In the genomic region with DNA sequence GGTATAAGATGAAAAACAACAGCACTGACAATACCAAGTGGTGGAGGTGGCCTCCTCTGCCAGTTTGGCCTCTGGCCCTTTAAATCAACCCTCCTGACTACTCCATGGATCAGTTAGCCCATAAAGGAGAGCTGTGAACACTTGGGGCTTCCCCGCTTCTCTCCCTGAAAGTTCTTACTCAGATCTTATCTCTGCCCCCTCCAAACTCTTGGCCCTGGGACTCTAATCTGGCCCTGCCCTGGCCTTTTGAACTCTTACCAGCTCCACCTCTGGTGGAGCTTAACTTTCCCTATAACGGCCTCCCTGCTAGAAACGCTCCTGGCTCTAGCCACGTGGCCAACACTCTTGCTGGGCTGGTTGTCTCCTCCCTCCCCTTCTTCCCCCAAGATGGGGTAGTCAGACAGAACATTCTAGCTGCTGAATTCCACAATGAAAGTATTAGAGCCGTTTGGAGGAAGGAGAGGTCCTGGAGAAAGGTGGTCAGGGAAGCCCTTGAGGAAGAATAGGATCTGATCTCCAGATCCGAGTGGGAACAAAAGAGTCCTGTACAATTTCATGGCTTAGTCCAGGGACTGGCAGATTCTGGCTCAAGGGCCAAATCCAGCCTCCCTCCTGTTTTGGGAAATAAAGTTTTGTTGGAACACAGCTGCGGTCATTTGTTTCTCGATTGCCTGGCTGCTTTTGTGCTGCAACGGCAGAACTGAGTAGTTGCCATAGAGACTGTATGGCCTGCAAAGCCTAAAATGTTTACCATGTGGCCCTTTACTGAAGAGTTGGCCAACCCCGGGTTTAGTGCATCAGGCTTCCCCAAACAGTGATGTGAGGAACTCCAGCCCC, we compare ENCODE assay signal across 1 cellular context.
TF ChIP-seq lines count a peak whose summit lies in the region.

No MANE protein-coding gene starts in this region.

TF ChIP-seq in K562, 482 proteins besides CTCF, POLR2A, EP300 and RAD21 (continued from another document and continues in another):
- TF ChIP-seq, protein P1, sequence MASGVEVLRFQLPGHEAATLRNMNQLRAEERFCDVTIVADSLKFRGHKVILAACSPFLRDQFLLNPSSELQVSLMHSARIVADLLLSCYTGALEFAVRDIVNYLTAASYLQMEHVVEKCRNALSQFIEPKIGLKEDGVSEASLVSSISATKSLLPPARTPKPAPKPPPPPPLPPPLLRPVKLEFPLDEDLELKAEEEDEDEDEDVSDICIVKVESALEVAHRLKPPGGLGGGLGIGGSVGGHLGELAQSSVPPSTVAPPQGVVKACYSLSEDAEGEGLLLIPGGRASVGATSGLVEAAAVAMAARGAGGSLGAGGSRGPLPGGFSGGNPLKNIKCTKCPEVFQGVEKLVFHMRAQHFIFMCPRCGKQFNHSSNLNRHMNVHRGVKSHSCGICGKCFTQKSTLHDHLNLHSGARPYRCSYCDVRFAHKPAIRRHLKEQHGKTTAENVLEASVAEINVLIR (CRISPR knock-in tag; IDR thresholded peaks at IDR 0.05): no peak
- no peak for TF ChIP-seq SAFB (IDR thresholded peaks at IDR 0.05; ENCODE audit: borderline replicate concordance, low read depth, low read length)
- TF ChIP-seq, protein P2, sequence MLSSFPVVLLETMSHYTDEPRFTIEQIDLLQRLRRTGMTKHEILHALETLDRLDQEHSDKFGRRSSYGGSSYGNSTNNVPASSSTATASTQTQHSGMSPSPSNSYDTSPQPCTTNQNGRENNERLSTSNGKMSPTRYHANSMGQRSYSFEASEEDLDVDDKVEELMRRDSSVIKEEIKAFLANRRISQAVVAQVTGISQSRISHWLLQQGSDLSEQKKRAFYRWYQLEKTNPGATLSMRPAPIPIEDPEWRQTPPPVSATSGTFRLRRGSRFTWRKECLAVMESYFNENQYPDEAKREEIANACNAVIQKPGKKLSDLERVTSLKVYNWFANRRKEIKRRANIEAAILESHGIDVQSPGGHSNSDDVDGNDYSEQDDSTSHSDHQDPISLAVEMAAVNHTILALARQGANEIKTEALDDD (IDR thresholded peaks at IDR 0.05): 0 out of 2 replicates have a peak, but pooled peaks have one; percentile 27
- TF ChIP-seq, protein P3, sequence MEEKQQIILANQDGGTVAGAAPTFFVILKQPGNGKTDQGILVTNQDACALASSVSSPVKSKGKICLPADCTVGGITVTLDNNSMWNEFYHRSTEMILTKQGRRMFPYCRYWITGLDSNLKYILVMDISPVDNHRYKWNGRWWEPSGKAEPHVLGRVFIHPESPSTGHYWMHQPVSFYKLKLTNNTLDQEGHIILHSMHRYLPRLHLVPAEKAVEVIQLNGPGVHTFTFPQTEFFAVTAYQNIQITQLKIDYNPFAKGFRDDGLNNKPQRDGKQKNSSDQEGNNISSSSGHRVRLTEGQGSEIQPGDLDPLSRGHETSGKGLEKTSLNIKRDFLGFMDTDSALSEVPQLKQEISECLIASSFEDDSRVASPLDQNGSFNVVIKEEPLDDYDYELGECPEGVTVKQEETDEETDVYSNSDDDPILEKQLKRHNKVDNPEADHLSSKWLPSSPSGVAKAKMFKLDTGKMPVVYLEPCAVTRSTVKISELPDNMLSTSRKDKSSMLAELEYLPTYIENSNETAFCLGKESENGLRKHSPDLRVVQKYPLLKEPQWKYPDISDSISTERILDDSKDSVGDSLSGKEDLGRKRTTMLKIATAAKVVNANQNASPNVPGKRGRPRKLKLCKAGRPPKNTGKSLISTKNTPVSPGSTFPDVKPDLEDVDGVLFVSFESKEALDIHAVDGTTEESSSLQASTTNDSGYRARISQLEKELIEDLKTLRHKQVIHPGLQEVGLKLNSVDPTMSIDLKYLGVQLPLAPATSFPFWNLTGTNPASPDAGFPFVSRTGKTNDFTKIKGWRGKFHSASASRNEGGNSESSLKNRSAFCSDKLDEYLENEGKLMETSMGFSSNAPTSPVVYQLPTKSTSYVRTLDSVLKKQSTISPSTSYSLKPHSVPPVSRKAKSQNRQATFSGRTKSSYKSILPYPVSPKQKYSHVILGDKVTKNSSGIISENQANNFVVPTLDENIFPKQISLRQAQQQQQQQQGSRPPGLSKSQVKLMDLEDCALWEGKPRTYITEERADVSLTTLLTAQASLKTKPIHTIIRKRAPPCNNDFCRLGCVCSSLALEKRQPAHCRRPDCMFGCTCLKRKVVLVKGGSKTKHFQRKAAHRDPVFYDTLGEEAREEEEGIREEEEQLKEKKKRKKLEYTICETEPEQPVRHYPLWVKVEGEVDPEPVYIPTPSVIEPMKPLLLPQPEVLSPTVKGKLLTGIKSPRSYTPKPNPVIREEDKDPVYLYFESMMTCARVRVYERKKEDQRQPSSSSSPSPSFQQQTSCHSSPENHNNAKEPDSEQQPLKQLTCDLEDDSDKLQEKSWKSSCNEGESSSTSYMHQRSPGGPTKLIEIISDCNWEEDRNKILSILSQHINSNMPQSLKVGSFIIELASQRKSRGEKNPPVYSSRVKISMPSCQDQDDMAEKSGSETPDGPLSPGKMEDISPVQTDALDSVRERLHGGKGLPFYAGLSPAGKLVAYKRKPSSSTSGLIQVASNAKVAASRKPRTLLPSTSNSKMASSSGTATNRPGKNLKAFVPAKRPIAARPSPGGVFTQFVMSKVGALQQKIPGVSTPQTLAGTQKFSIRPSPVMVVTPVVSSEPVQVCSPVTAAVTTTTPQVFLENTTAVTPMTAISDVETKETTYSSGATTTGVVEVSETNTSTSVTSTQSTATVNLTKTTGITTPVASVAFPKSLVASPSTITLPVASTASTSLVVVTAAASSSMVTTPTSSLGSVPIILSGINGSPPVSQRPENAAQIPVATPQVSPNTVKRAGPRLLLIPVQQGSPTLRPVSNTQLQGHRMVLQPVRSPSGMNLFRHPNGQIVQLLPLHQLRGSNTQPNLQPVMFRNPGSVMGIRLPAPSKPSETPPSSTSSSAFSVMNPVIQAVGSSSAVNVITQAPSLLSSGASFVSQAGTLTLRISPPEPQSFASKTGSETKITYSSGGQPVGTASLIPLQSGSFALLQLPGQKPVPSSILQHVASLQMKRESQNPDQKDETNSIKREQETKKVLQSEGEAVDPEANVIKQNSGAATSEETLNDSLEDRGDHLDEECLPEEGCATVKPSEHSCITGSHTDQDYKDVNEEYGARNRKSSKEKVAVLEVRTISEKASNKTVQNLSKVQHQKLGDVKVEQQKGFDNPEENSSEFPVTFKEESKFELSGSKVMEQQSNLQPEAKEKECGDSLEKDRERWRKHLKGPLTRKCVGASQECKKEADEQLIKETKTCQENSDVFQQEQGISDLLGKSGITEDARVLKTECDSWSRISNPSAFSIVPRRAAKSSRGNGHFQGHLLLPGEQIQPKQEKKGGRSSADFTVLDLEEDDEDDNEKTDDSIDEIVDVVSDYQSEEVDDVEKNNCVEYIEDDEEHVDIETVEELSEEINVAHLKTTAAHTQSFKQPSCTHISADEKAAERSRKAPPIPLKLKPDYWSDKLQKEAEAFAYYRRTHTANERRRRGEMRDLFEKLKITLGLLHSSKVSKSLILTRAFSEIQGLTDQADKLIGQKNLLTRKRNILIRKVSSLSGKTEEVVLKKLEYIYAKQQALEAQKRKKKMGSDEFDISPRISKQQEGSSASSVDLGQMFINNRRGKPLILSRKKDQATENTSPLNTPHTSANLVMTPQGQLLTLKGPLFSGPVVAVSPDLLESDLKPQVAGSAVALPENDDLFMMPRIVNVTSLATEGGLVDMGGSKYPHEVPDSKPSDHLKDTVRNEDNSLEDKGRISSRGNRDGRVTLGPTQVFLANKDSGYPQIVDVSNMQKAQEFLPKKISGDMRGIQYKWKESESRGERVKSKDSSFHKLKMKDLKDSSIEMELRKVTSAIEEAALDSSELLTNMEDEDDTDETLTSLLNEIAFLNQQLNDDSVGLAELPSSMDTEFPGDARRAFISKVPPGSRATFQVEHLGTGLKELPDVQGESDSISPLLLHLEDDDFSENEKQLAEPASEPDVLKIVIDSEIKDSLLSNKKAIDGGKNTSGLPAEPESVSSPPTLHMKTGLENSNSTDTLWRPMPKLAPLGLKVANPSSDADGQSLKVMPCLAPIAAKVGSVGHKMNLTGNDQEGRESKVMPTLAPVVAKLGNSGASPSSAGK (IDR thresholded peaks at IDR 0.05): peak; percentile 90
- no peak for TF ChIP-seq NR2C2 (CRISPR knock-in tag; IDR thresholded peaks at IDR 0.05)
- peak; percentile 85 for TF ChIP-seq NR2C2 (tag; IDR thresholded peaks at IDR 0.05)
- no peak for TF ChIP-seq ADNP (tag; IDR thresholded peaks at IDR 0.05)
- TF ChIP-seq HDAC8 (tag; IDR thresholded peaks at IDR 0.05): no peak
- TF ChIP-seq MAFF (IDR thresholded peaks at IDR 0.05; ENCODE audit: low read length): no peak
- TF ChIP-seq EP400 (IDR thresholded peaks at IDR 0.05): peak; percentile 49; the same call in 1 of the 2 replicates
- TF ChIP-seq RCOR1 (IDR thresholded peaks at IDR 0.05; ENCODE audit: borderline replicate concordance in 1 of 2, low read depth in 2 of 2, low read length in 2 of 2): peak in 1 of 2 experiments; percentile 88; a peak in 2 of 4 replicates
- TF ChIP-seq NEUROD1 (IDR thresholded peaks at IDR 0.05; ENCODE audit: borderline replicate concordance, low read depth, low read length, partially characterized antibody): no peak
- TF ChIP-seq, protein P4, sequence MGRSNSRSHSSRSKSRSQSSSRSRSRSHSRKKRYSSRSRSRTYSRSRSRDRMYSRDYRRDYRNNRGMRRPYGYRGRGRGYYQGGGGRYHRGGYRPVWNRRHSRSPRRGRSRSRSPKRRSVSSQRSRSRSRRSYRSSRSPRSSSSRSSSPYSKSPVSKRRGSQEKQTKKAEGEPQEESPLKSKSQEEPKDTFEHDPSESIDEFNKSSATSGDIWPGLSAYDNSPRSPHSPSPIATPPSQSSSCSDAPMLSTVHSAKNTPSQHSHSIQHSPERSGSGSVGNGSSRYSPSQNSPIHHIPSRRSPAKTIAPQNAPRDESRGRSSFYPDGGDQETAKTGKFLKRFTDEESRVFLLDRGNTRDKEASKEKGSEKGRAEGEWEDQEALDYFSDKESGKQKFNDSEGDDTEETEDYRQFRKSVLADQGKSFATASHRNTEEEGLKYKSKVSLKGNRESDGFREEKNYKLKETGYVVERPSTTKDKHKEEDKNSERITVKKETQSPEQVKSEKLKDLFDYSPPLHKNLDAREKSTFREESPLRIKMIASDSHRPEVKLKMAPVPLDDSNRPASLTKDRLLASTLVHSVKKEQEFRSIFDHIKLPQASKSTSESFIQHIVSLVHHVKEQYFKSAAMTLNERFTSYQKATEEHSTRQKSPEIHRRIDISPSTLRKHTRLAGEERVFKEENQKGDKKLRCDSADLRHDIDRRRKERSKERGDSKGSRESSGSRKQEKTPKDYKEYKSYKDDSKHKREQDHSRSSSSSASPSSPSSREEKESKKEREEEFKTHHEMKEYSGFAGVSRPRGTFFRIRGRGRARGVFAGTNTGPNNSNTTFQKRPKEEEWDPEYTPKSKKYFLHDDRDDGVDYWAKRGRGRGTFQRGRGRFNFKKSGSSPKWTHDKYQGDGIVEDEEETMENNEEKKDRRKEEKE (IDR thresholded peaks at IDR 0.05; ENCODE audit: borderline replicate concordance in 1 of 2, control insufficient read depth in 1 of 2, low read depth in 2 of 2, low read length in 1 of 2): no peak
- TF ChIP-seq SAFB2 (IDR thresholded peaks at IDR 0.05; ENCODE audit: borderline replicate concordance, low read depth, low read length, severe bottlenecking): no peak
- TF ChIP-seq SIN3B (IDR thresholded peaks at IDR 0.05; ENCODE audit: low read depth): no peak
- TF ChIP-seq RFX1 (IDR thresholded peaks at IDR 0.05): peak; percentile 54; the same call in 1 of the 2 replicates
- TF ChIP-seq TBP (optimal IDR thresholded peaks at IDR 0.05; ENCODE audit: low read depth, low read length): no peak
- TF ChIP-seq, protein P5, sequence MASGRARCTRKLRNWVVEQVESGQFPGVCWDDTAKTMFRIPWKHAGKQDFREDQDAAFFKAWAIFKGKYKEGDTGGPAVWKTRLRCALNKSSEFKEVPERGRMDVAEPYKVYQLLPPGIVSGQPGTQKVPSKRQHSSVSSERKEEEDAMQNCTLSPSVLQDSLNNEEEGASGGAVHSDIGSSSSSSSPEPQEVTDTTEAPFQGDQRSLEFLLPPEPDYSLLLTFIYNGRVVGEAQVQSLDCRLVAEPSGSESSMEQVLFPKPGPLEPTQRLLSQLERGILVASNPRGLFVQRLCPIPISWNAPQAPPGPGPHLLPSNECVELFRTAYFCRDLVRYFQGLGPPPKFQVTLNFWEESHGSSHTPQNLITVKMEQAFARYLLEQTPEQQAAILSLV (tag; IDR thresholded peaks at IDR 0.05): no peak
- no peak for TF ChIP-seq CTBP1 (IDR thresholded peaks at IDR 0.05; ENCODE audit: borderline replicate concordance)
- TF ChIP-seq, protein P6, sequence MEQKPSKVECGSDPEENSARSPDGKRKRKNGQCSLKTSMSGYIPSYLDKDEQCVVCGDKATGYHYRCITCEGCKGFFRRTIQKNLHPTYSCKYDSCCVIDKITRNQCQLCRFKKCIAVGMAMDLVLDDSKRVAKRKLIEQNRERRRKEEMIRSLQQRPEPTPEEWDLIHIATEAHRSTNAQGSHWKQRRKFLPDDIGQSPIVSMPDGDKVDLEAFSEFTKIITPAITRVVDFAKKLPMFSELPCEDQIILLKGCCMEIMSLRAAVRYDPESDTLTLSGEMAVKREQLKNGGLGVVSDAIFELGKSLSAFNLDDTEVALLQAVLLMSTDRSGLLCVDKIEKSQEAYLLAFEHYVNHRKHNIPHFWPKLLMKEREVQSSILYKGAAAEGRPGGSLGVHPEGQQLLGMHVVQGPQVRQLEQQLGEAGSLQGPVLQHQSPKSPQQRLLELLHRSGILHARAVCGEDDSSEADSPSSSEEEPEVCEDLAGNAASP (IDR thresholded peaks at IDR 0.05): no peak
- TF ChIP-seq MXI1 (IDR thresholded peaks at IDR 0.05; ENCODE audit: low read depth, low read length): no peak
- TF ChIP-seq, protein P7, sequence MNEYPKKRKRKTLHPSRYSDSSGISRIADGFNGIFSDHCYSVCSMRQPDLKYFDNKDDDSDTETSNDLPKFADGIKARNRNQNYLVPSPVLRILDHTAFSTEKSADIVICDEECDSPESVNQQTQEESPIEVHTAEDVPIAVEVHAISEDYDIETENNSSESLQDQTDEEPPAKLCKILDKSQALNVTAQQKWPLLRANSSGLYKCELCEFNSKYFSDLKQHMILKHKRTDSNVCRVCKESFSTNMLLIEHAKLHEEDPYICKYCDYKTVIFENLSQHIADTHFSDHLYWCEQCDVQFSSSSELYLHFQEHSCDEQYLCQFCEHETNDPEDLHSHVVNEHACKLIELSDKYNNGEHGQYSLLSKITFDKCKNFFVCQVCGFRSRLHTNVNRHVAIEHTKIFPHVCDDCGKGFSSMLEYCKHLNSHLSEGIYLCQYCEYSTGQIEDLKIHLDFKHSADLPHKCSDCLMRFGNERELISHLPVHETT (CRISPR knock-in tag; conservative IDR thresholded peaks at IDR 0.05 in 1 of 2, IDR thresholded peaks at IDR 0.05 in 1 of 2): peak in 1 of 2 experiments; percentile 69; a peak in 2 of 4 replicates
- TF ChIP-seq ZFX (CRISPR knock-in tag; IDR thresholded peaks at IDR 0.05): no peak
- no peak; the same call in 1 of the 2 replicates for TF ChIP-seq DMBX1 (CRISPR knock-in tag; IDR thresholded peaks at IDR 0.05; ENCODE audit: borderline replicate concordance)
- TF ChIP-seq, protein P8, sequence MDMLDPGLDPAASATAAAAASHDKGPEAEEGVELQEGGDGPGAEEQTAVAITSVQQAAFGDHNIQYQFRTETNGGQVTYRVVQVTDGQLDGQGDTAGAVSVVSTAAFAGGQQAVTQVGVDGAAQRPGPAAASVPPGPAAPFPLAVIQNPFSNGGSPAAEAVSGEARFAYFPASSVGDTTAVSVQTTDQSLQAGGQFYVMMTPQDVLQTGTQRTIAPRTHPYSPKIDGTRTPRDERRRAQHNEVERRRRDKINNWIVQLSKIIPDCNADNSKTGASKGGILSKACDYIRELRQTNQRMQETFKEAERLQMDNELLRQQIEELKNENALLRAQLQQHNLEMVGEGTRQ (CRISPR knock-in tag; IDR thresholded peaks at IDR 0.05): peak; percentile 73
- no peak for TF ChIP-seq EZH2 (IDR thresholded peaks at IDR 0.05; ENCODE audit: borderline replicate concordance, low read depth, low read length)
- no peak for TF ChIP-seq SNRNP70 (optimal IDR thresholded peaks at IDR 0.05; ENCODE audit: low read depth, low read length)
- TF ChIP-seq, protein P9, sequence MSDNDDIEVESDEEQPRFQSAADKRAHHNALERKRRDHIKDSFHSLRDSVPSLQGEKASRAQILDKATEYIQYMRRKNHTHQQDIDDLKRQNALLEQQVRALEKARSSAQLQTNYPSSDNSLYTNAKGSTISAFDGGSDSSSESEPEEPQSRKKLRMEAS (CRISPR knock-in tag; IDR thresholded peaks at IDR 0.05): peak; percentile 57; the same call in 1 of the 2 replicates
